Comparison of ENCODE assay signal across 8 cellular contexts in the genomic region with DNA sequence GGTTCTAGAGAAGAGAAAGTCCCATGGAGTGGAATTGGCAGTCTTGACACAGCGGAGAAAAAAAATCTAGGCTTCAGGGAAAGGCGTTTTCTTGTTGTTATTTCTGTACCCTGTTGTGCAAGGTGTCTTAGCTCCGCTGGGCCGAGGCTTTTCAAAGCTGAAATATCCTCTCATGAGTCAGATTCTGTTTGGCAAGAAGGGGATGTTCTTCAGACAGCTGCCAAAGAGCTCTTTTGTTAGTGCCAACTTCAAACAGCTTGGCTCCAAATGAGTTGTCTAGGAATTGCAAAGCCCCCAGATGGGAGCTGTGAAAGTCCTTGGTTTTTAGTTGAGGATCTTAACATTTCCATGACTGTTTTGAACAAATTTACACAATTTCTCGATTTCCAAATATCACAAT. TPM values are rescaled to one million over a fixed set of nuclear protein-coding genes. Genes with fewer than 3 reads are reported as not detected.
DNase-seq lines count a peak whose midpoint lies in the region; ATAC-seq and TF ChIP-seq lines count a peak whose summit lies in the region.

No MANE protein-coding gene starts in this region.

- H3K9me3 ChIP-seq in gastrocnemius medialis (no peaks in the 10 kb centered on the region), WERI-Rb-1 (ENCODE audit: severe bottlenecking) (no peaks in the 10 kb centered on the region)

- TF ChIP-seq POLR2A in gastrocnemius medialis (IDR thresholded peaks at IDR 0.05): peak; percentile 33 to 58

- H3K27me3 ChIP-seq in gastrocnemius medialis: no peaks in the 10 kb centered on the region
- H3K27me3 ChIP-seq in WERI-Rb-1 (ENCODE audit: insufficient read depth, low read depth, severe bottlenecking): no peaks in the 10 kb centered on the region

- no peak for ATAC-seq in activated naive CD8-positive, alpha-beta T cell treated with anti-CD3 and anti-CD28 coated beads, Interleukin-2, amount 50 U/mL, for 24 hours
- ATAC-seq in gastrocnemius medialis: peak; percentile 89 to 90
- ATAC-seq in HG02973 (IDR thresholded peaks at IDR 0.05; ENCODE audit: unreplicated experiment): no peak

- DNase-seq in AG09319 (ENCODE audit: extremely low read depth, low read depth) (peak; percentile 78), HS-27A (ENCODE audit: low read depth) (peak; percentile 43), hepatic stellate cell (ENCODE audit: low spot score) (peak; percentile 29), gastrocnemius medialis (peak; percentile 77 to 88), WERI-Rb-1 (no peak)
- no peak for DNase-seq in activated naive CD8-positive, alpha-beta T cell treated with anti-CD3 and anti-CD28 coated beads, Interleukin-2, amount 50 U/mL, for 24 hours
- DNase-seq in effector CD8-positive, alpha-beta T cell (lab: John Stamatoyannopoulos, UW): no peak

- H3K4me1 Mint-ChIP-seq in activated naive CD8-positive, alpha-beta T cell treated with anti-CD3 and anti-CD28 coated beads, Interleukin-2, amount 50 U/mL, for 24 hours: peaks cover 32% of the 10 kb centered on the region

- in situ Hi-C loops in gastrocnemius medialis (cut with MboI; ENCODE audit: low sequenced_read_pairs in 4 of 4): no loop called here

- H3K4me3 ChIP-seq in gastrocnemius medialis: peak overlapping the region; percentile 72 to 89 (median 75)
- no peak overlapping the region for H3K4me3 ChIP-seq in WERI-Rb-1 (ENCODE audit: low read depth, low read length)

- intact Hi-C loops in gastrocnemius medialis (cut with DNase I; ENCODE audit: low total_unique reads): no loop called here

- TF ChIP-seq CTCF in AG09319 (IDR thresholded peaks at IDR 0.05; ENCODE audit: low read depth, low read length) (no peak), gastrocnemius medialis (IDR thresholded peaks at IDR 0.05 in 4 of 5, conservative IDR thresholded peaks at IDR 0.05 in 1 of 5) (no peak), WERI-Rb-1 (IDR thresholded peaks at IDR 0.05; ENCODE audit: low read depth, low read length) (no peak)

- peak overlapping the region; percentile 52 for H3K27ac Mint-ChIP-seq in activated naive CD8-positive, alpha-beta T cell treated with anti-CD3 and anti-CD28 coated beads, Interleukin-2, amount 50 U/mL, for 24 hours

- peaks cover 31% of the 10 kb centered on the region for H3K36me3 Mint-ChIP-seq in activated naive CD8-positive, alpha-beta T cell treated with anti-CD3 and anti-CD28 coated beads, Interleukin-2, amount 50 U/mL, for 24 hours (ENCODE audit: low read depth)

- H3K27ac ChIP-seq in gastrocnemius medialis (peak overlapping the region; percentile 84 to 97 (median 90)), WERI-Rb-1 (no peak overlapping the region)

- H3K9me3 Mint-ChIP-seq in activated naive CD8-positive, alpha-beta T cell treated with anti-CD3 and anti-CD28 coated beads, Interleukin-2, amount 50 U/mL, for 24 hours: no peaks in the 10 kb centered on the region

- no peaks in the 10 kb centered on the region for H3K27me3 Mint-ChIP-seq in activated naive CD8-positive, alpha-beta T cell treated with anti-CD3 and anti-CD28 coated beads, Interleukin-2, amount 50 U/mL, for 24 hours

- H3K4me3 Mint-ChIP-seq in activated naive CD8-positive, alpha-beta T cell treated with anti-CD3 and anti-CD28 coated beads, Interleukin-2, amount 50 U/mL, for 24 hours: peak overlapping the region; percentile 95

- peaks cover 20 to 31% of the 10 kb centered on the region in 2 donors for H3K4me1 ChIP-seq in gastrocnemius medialis

- peaks cover 0 to 35% of the 10 kb centered on the region in 2 donors for H3K36me3 ChIP-seq in gastrocnemius medialis
- H3K36me3 ChIP-seq in WERI-Rb-1: peaks cover 36% of the 10 kb centered on the region

RNA-seq across cellular contexts. Expression of a gene that starts 2.3 kb away (rescaled TPM):
- total RNA-seq in gastrocnemius medialis: 100 to 1,000 TPM in 1 of 4 donors, 10 to 100 TPM in 3; 40.9 to 109 (median 71.9) TPM

RNA-seq across cellular contexts. Expression of a gene that starts 45.6 kb away (rescaled TPM):
- not detected for total RNA-seq in gastrocnemius medialis

RNA-seq across cellular contexts. Expression of a gene that starts 57.8 kb away (rescaled TPM):
- total RNA-seq in gastrocnemius medialis: 1 to 10 TPM; 2.4 to 5.9 (median 5.2) TPM

RNA-seq across cellular contexts. Expression of a gene that starts 57.9 kb away (rescaled TPM):
- total RNA-seq in gastrocnemius medialis: 10 to 100 TPM; 16.5 to 27.5 (median 19.0) TPM

Comparison
In these comparisons a context has a peak if more than half of its experiments do, and no peak if none do; other contexts are left out.
1. DNase-seq: peak in AG09319 (single experiment), HS-27A (single experiment), hepatic stellate cell (single experiment) and gastrocnemius medialis (2 of 2); none in activated naive CD8-positive, alpha-beta T cell treated with anti-CD3 and anti-CD28 coated beads, Interleukin-2, amount 50 U/mL, for 24 hours (single experiment), effector CD8-positive, alpha-beta T cell (single experiment) and WERI-Rb-1 (single experiment).
2. ATAC-seq: peak in gastrocnemius medialis (2 of 2); none in activated naive CD8-positive, alpha-beta T cell treated with anti-CD3 and anti-CD28 coated beads, Interleukin-2, amount 50 U/mL, for 24 hours (single experiment) and HG02973 (single experiment).